Comparison of ENCODE assay signal across 1 cellular context in genomic region chr5:57102905-57103255, GRCh38.
TF ChIP-seq lines count a peak whose summit lies in the region.

No MANE protein-coding gene starts in this region.

TF ChIP-seq in liver, 16 proteins besides CTCF, POLR2A, EP300 and RAD21 (continued from another document):
- peak; percentile 74 for TF ChIP-seq REST (IDR thresholded peaks at IDR 0.05)
- peak; percentile 87 for TF ChIP-seq SP1 (IDR thresholded peaks at IDR 0.05)
- no peak for TF ChIP-seq MAX (IDR thresholded peaks at IDR 0.05)
- no peak for TF ChIP-seq EGR1 (IDR thresholded peaks at IDR 0.05; ENCODE audit: low read depth in 2 of 2)
